10 cellular contexts compared by ENCODE assay signal in genomic region chr2:159030674-159031380, GRCh38.
A peak's percentile ranks its signal among the peaks of the same experiment; 100 is the strongest.
DNase-seq lines count a peak whose midpoint lies in the region; ATAC-seq, FAIRE-seq and TF ChIP-seq lines count a peak whose summit lies in the region.
"Had no signal": no experiment of that assay in that cellular context is flagged by ENCODE, and none has a peak within 500 bp of the region (broad histone marks: within the 10 kb centered on the region; RNA-seq: fewer than 3 reads in every experiment).

No MANE protein-coding gene starts in this region.

- H3K79me2 ChIP-seq in keratinocyte (ENCODE audit: control insufficient read depth, insufficient read depth, low read length): peaks cover 93% of the 10 kb centered on the region

- no peak overlapping the region for H3K4me3 Mint-ChIP-seq in stimulated activated naive CD8-positive, alpha-beta T cell treated with anti-CD3 and anti-CD28 coated beads, Interleukin-15, amount 100 ng/mL, for 72 hours
- H3K4me3 Mint-ChIP-seq: activated B cell treated with CpG ODN at 0.5 μM for 24 hours had no signal

- no peaks in the 10 kb centered on the region for H3K27me3 Mint-ChIP-seq in stimulated activated naive CD8-positive, alpha-beta T cell treated with anti-CD3 and anti-CD28 coated beads, Interleukin-15, amount 100 ng/mL, for 72 hours
- H3K27me3 Mint-ChIP-seq: activated B cell treated with CpG ODN at 0.5 μM for 24 hours had no signal

- no peak for TF ChIP-seq CTCF in bronchial epithelial cell (IDR thresholded peaks at IDR 0.05; ENCODE audit: insufficient read depth, low read length, severe bottlenecking)
- no peak for TF ChIP-seq CTCF in keratinocyte (optimal IDR thresholded peaks at IDR 0.05 in 1 of 3, IDR thresholded peaks at IDR 0.05 in 1 of 3, conservative IDR thresholded peaks at IDR 0.05 in 1 of 3; ENCODE audit: extremely low read depth in 1 of 3, insufficient read depth in 2 of 3, low read length in 3 of 3)

- no peaks in the 10 kb centered on the region for H3K9me3 Mint-ChIP-seq in stimulated activated naive CD8-positive, alpha-beta T cell treated with anti-CD3 and anti-CD28 coated beads, Interleukin-15, amount 100 ng/mL, for 72 hours
- H3K9me3 Mint-ChIP-seq: activated B cell treated with CpG ODN at 0.5 μM for 24 hours had no signal

- peaks cover 33% of the 10 kb centered on the region for H3K4me1 ChIP-seq in keratinocyte (ENCODE audit: control insufficient read depth, extremely low read depth, insufficient read depth, low read length)

- H3K27ac ChIP-seq in keratinocyte (ENCODE audit: control insufficient read depth, insufficient read depth, low read length): peak overlapping the region; percentile 37
- H3K27ac ChIP-seq in substantia nigra (ENCODE audit: low read depth, low read length, poor library complexity, severe bottlenecking): peak overlapping the region; percentile 54

- no peak for FAIRE-seq in bronchial epithelial cell (lab: Jason Lieb, UNC)
- FAIRE-seq in keratinocyte (lab: Jason Lieb, UNC): peak; percentile 87

- no peak for ATAC-seq in stimulated activated naive CD8-positive, alpha-beta T cell treated with anti-CD3 and anti-CD28 coated beads, Interleukin-15, amount 100 ng/mL, for 72 hours
- ATAC-seq in HG03378 (IDR thresholded peaks at IDR 0.05; ENCODE audit: unreplicated experiment): no peak

- peaks cover 4% of the 10 kb centered on the region for H3K4me1 Mint-ChIP-seq in stimulated activated naive CD8-positive, alpha-beta T cell treated with anti-CD3 and anti-CD28 coated beads, Interleukin-15, amount 100 ng/mL, for 72 hours
- H3K4me1 Mint-ChIP-seq: activated B cell treated with CpG ODN at 0.5 μM for 24 hours had no signal

- H3K9me3 ChIP-seq in keratinocyte (ENCODE audit: control insufficient read depth, low read depth, low read length): no peaks in the 10 kb centered on the region

- peaks cover 8% of the 10 kb centered on the region for H3K9me1 ChIP-seq in keratinocyte (ENCODE audit: control insufficient read depth, extremely low read depth, insufficient read depth, low read length)

- H3K36me3 ChIP-seq in bronchial epithelial cell (ENCODE audit: control insufficient read depth, insufficient read depth, low read length) (peaks cover 1% of the 10 kb centered on the region), keratinocyte (ENCODE audit: control insufficient read depth in 2 of 2, extremely low read depth in 1 of 2, insufficient read depth in 2 of 2, low read length in 2 of 2) (peaks cover 1 to 13% of the 10 kb centered on the region in 2 experiments)

- no peak overlapping the region for H3K27ac Mint-ChIP-seq in stimulated activated naive CD8-positive, alpha-beta T cell treated with anti-CD3 and anti-CD28 coated beads, Interleukin-15, amount 100 ng/mL, for 72 hours
- H3K27ac Mint-ChIP-seq: activated B cell treated with CpG ODN at 0.5 μM for 24 hours had no signal

- DNase-seq in HT1080 (ENCODE audit: low read depth) (peak; percentile 71), bronchial epithelial cell (ENCODE audit: low read depth) (peak; percentile 59), keratinocyte (ENCODE audit: low read depth, low spot score) (no peak), substantia nigra (lab: John Stamatoyannopoulos, UW) (peak in 2 of 49 donors; percentile 16 to 62), COR-L47 (lab: John Stamatoyannopoulos, UW) (no peak)
- DNase-seq in NK-92 treated with Interleukin-12 subunit alpha and Interleukin-12 subunit beta, amount 100 ng/mL, for 24 hours (lab: John Stamatoyannopoulos, UW): no peak
- no peak for DNase-seq in stimulated activated naive CD8-positive, alpha-beta T cell treated with anti-CD3 and anti-CD28 coated beads, Interleukin-15, amount 100 ng/mL, for 72 hours
- DNase-seq: activated B cell treated with CpG ODN at 0.5 μM for 24 hours, posterior cingulate gyrus had no signal

- dilution Hi-C loops in keratinocyte (cut with MboI; ENCODE audit: extremely low pct_ligation_motif_present, low sequenced_read_pairs): no loop called here

- H4K20me1 ChIP-seq in keratinocyte (ENCODE audit: control insufficient read depth, extremely low read depth, insufficient read depth, low read length): peaks cover 9% of the 10 kb centered on the region

- peak overlapping the region; percentile 44 for H3K4me2 ChIP-seq in keratinocyte (ENCODE audit: control insufficient read depth, extremely low read depth, insufficient read depth, low read depth, low read length)

- no peak overlapping the region for H2AFZ ChIP-seq in keratinocyte (ENCODE audit: control insufficient read depth, low read length)

- H3K9ac ChIP-seq in keratinocyte (ENCODE audit: control insufficient read depth, extremely low read depth, insufficient read depth, low read length): peak overlapping the region; percentile 0

- H3K27me3 ChIP-seq in bronchial epithelial cell (ENCODE audit: control insufficient read depth, insufficient read depth, low read length) (no peaks in the 10 kb centered on the region), keratinocyte (ENCODE audit: control insufficient read depth, extremely low read depth, insufficient read depth, low read length) (no peaks in the 10 kb centered on the region)

- H3K4me3 ChIP-seq in bronchial epithelial cell (ENCODE audit: low read depth, low read length) (no peak overlapping the region), keratinocyte (ENCODE audit: control insufficient read depth in 2 of 3, extremely low read depth in 1 of 3, insufficient read depth in 2 of 3, low read depth in 1 of 3, low read length in 3 of 3) (peak overlapping the region in 1 of 3 experiments; percentile 11)

Comparison
In these comparisons a context has a peak if more than half of its experiments do, and no peak if none do; other contexts are left out.
1. DNase-seq: peak in HT1080 (single experiment) and bronchial epithelial cell (single experiment); none in keratinocyte (single experiment), COR-L47 (single experiment), NK-92 treated with Interleukin-12 subunit alpha and Interleukin-12 subunit beta, amount 100 ng/mL, for 24 hours (single experiment) and stimulated activated naive CD8-positive, alpha-beta T cell treated with anti-CD3 and anti-CD28 coated beads, Interleukin-15, amount 100 ng/mL, for 72 hours (0 of 2).